ENCODE assay signal across 19 cellular contexts in the genomic region with DNA sequence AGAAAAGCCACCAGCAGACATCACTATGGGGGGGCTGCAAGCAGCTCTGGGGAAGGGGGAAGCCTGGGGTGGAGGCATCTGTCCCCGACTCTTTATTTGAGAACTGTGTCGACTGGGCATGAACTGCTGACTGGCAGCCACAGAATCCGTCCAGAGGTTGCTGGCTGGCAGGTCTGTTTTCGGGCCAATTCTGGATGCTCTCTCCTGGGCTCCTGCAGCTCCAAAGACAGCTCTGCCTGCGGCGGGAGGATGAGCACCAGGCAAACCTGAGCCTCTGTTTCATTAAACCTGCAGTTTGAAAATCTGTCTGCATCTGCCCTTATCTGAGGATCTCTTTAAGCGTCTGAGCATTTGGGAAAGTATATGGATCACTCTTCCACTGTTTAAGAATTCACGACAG. TPM values are rescaled to one million over a fixed set of nuclear protein-coding genes. Genes with fewer than 3 reads are reported as not detected.
DNase-seq lines count a peak whose midpoint lies in the region; ATAC-seq and TF ChIP-seq lines count a peak whose summit lies in the region.
"Had no signal": no experiment of that assay in that cellular context is flagged by ENCODE, and none has a peak within 500 bp of the region (broad histone marks: within the 10 kb centered on the region; RNA-seq: fewer than 3 reads in every experiment).

No MANE protein-coding gene starts in this region.

- H3K4me1 ChIP-seq in upper lobe of right lung = no peaks in the 10 kb centered on the region
- H3K4me1 ChIP-seq: BLaER1, Caco-2 had no signal

- H3K27me3 ChIP-seq in upper lobe of right lung = no peaks in the 10 kb centered on the region
- H3K27me3 ChIP-seq: BLaER1 had no signal

- no peaks in the 10 kb centered on the region for H3K36me3 Mint-ChIP-seq in natural killer cell treated with Interleukin-12 subunit alpha and Interleukin-12 subunit beta and Interleukin-15 and Interleukin-18, amount 100 ng/mL, for 72 hours
- H3K36me3 Mint-ChIP-seq in natural killer cell = no peaks in the 10 kb centered on the region
- H3K36me3 Mint-ChIP-seq: CD4-positive, CD25-positive, alpha-beta regulatory T cell had no signal

- H3K4me3 ChIP-seq in upper lobe of right lung = no peak overlapping the region
- H3K4me3 ChIP-seq: BLaER1, GM12878, GM23248 had no signal

- H3K27me3 Mint-ChIP-seq in natural killer cell treated with Interleukin-12 subunit alpha and Interleukin-12 subunit beta and Interleukin-15 and Interleukin-18, amount 100 ng/mL, for 72 hours = peaks cover 0 to 2% of the 10 kb centered on the region in 2 donors
- peaks cover 0 to 2% of the 10 kb centered on the region in 2 donors for H3K27me3 Mint-ChIP-seq in natural killer cell (ENCODE audit: low read depth in 2 of 2)
- H3K27me3 Mint-ChIP-seq: CD4-positive, CD25-positive, alpha-beta regulatory T cell had no signal

- no peaks in the 10 kb centered on the region for H3K9me3 ChIP-seq in upper lobe of right lung
- H3K9me3 ChIP-seq: BLaER1, Caco-2 had no signal

- intact Hi-C loops in natural killer cell (cut with micrococcal nuclease) (no loop called here), posterior vena cava (cut with DNase I) (no loop called here), upper lobe of right lung (cut with DNase I) (no loop called here)

- no peaks in the 10 kb centered on the region for H3K36me3 ChIP-seq in upper lobe of right lung
- H3K36me3 ChIP-seq: BLaER1 had no signal

- no peak overlapping the region for H3K27ac Mint-ChIP-seq in natural killer cell treated with Interleukin-12 subunit alpha and Interleukin-12 subunit beta and Interleukin-15 and Interleukin-18, amount 100 ng/mL, for 72 hours
- no peak overlapping the region for H3K27ac Mint-ChIP-seq in natural killer cell
- H3K27ac Mint-ChIP-seq: B cell; CD4-positive, CD25-positive, alpha-beta regulatory T cell; CD8-positive, alpha-beta T cell had no signal

- no peak overlapping the region for H3K27ac ChIP-seq in upper lobe of right lung
- H3K27ac ChIP-seq: 22Rv1, BLaER1, C4-2B, GM23248 had no signal

- TF ChIP-seq CTCF in natural killer cell (IDR thresholded peaks at IDR 0.05) (no peak), upper lobe of right lung (IDR thresholded peaks at IDR 0.05) (no peak)

- H3K4me1 Mint-ChIP-seq in natural killer cell treated with Interleukin-12 subunit alpha and Interleukin-12 subunit beta and Interleukin-15 and Interleukin-18, amount 100 ng/mL, for 72 hours (ENCODE audit: low read depth in 2 of 2) = no peaks in the 10 kb centered on the region
- no peaks in the 10 kb centered on the region for H3K4me1 Mint-ChIP-seq in natural killer cell
- H3K4me1 Mint-ChIP-seq: B cell had no signal

- H3K9me3 Mint-ChIP-seq in natural killer cell treated with Interleukin-12 subunit alpha and Interleukin-12 subunit beta and Interleukin-15 and Interleukin-18, amount 100 ng/mL, for 72 hours = no peaks in the 10 kb centered on the region
- H3K9me3 Mint-ChIP-seq in natural killer cell = no peaks in the 10 kb centered on the region
- H3K9me3 Mint-ChIP-seq: CD8-positive, alpha-beta T cell had no signal

- ATAC-seq in natural killer cell treated with Interleukin-12 subunit alpha and Interleukin-12 subunit beta and Interleukin-15 and Interleukin-18, amount 100 ng/mL, for 72 hours = no peak
- ATAC-seq in natural killer cell (no peak), upper lobe of right lung (no peak), HG03432 (IDR thresholded peaks at IDR 0.05; ENCODE audit: unreplicated experiment) (no peak)
- ATAC-seq: CD8-positive, alpha-beta T cell; GM12878 had no signal

- DNase-seq in natural killer cell treated with Interleukin-12 subunit alpha and Interleukin-12 subunit beta and Interleukin-15 and Interleukin-18, amount 100 ng/mL, for 72 hours (ENCODE audit: low spot score) = peak; percentile 12
- DNase-seq in natural killer cell (no peak), posterior vena cava (ENCODE audit: low spot score) (peak; percentile 29), upper lobe of right lung (peak; percentile 42), activated gamma-delta T cell treated with Interleukin-2 at 50 U/mL for 16 hours (no peak)
- DNase-seq: Caco-2; CD4-positive, CD25-positive, alpha-beta regulatory T cell; CD8-positive, alpha-beta T cell; DMS153; DND-41; GM23248; H7; HCEC 1CT had no signal

- H3K4me3 Mint-ChIP-seq in natural killer cell treated with Interleukin-12 subunit alpha and Interleukin-12 subunit beta and Interleukin-15 and Interleukin-18, amount 100 ng/mL, for 72 hours = no peak overlapping the region
- no peak overlapping the region for H3K4me3 Mint-ChIP-seq in natural killer cell
- H3K4me3 Mint-ChIP-seq: B cell; CD4-positive, CD25-positive, alpha-beta regulatory T cell; CD8-positive, alpha-beta T cell had no signal

RNA-seq across cellular contexts. Expression of a gene that starts 34.4 kb away (rescaled TPM):
- total RNA-seq in natural killer cell treated with Interleukin-12 subunit alpha and Interleukin-12 subunit beta and Interleukin-15 and Interleukin-18, amount 100 ng/mL, for 72 hours = 1,000 to 10,000 TPM in 1 of 2 donors, 100 to 1,000 TPM in 1; 623 to 1,027 TPM
- 100 to 1,000 TPM; 797 to 996 (median 940) TPM for total RNA-seq in natural killer cell
- total RNA-seq in posterior vena cava = 1,000 to 10,000 TPM; 1,083 to 1,087 TPM
- total RNA-seq in upper lobe of right lung = 1,071 TPM

Comparison
In these comparisons a context has a peak if more than half of its experiments do, and no peak if none do; other contexts are left out.
1. DNase-seq: peak in natural killer cell treated with Interleukin-12 subunit alpha and Interleukin-12 subunit beta and Interleukin-15 and Interleukin-18, amount 100 ng/mL, for 72 hours (single experiment), posterior vena cava (single experiment) and upper lobe of right lung (single experiment); none in natural killer cell (single experiment) and activated gamma-delta T cell treated with Interleukin-2 at 50 U/mL for 16 hours (single experiment).